In genomic region chr1:51650198-51650597, GRCh38 we compare ENCODE assay signal across 13 cellular contexts.
"Had no signal": no experiment of that assay in that cellular context is flagged by ENCODE, and none has a peak within 500 bp of the region (broad histone marks: within the 10 kb centered on the region; RNA-seq: fewer than 3 reads in every experiment).

No MANE protein-coding gene starts in this region.

- H3K9me3 Mint-ChIP-seq: activated CD4-positive, alpha-beta T cell treated with anti-CD3 and anti-CD28 coated beads, Interleukin-2, amount 10 ng/mL, durations not matched to agents 24 days and 14 days; activated naive CD4-positive, alpha-beta T cell treated with anti-CD3 and anti-CD28 coated beads, Interleukin-2, amount 10 ng/mL, durations not matched to agents 7 days and 5 days; activated T-helper 2 cell treated with anti-CD3 and anti-CD28 coated beads, Interferon-gamma antibody, Interleukin-2, Interleukin-4, amounts not matched to agents 10 μg/mL and 5 μg/mL and 100 μg/mL, durations not matched to agents 14 hours and 24 hours and 36 hours; stimulated activated effector memory CD8-positive, alpha-beta T cell treated with anti-CD3 and anti-CD28 coated beads, Interleukin-12 subunit alpha, Interleukin-12 subunit beta, amount 100 ng/mL, for 72 hours had no signal

- H3K36me3 ChIP-seq: pancreas had no signal

- H3K27me3 ChIP-seq: pancreas had no signal

- DNase-seq: activated CD4-positive, alpha-beta T cell treated with anti-CD3 and anti-CD28 coated beads, Interleukin-2, amount 10 ng/mL, durations not matched to agents 24 days and 14 days; activated CD8-positive, alpha-beta memory T cell treated with anti-CD3 and anti-CD28 coated beads for 24 hours; activated naive CD4-positive, alpha-beta T cell treated with anti-CD3 and anti-CD28 coated beads, Interleukin-2, amount 10 ng/mL, durations not matched to agents 7 days and 5 days; activated T-cell treated with anti-CD3 and anti-CD28 coated beads for 4 hours; mucosa of descending colon; naive thymus-derived CD4-positive, alpha-beta T cell; pancreas; stimulated activated CD4-positive, alpha-beta T cell treated with anti-CD3 and anti-CD28 coated beads, Interleukin-12 subunit alpha, Interleukin-12 subunit beta, amount 100 ng/mL, for 4 hours; stimulated activated CD4-positive, alpha-beta T cell treated with anti-CD3 and anti-CD28 coated beads, Interleukin-2, amount 100 ng/mL, for 24 hours; T-helper 2 cell had no signal

- H3K9me3 ChIP-seq: mucosa of descending colon, pancreas had no signal

- H3K4me3 ChIP-seq: mucosa of descending colon, pancreas had no signal

- ATAC-seq: mucosa of descending colon; naive thymus-derived CD4-positive, alpha-beta T cell; pancreas; stimulated activated effector memory CD8-positive, alpha-beta T cell treated with anti-CD3 and anti-CD28 coated beads, Interleukin-12 subunit alpha, Interleukin-12 subunit beta, amount 100 ng/mL, for 72 hours; WTC11 had no signal

- H3K4me3 Mint-ChIP-seq: activated CD4-positive, alpha-beta T cell treated with anti-CD3 and anti-CD28 coated beads, Interleukin-2, amount 10 ng/mL, durations not matched to agents 24 days and 14 days; activated naive CD4-positive, alpha-beta T cell treated with anti-CD3 and anti-CD28 coated beads, Interleukin-2, amount 10 ng/mL, durations not matched to agents 7 days and 5 days; naive thymus-derived CD4-positive, alpha-beta T cell; stimulated activated effector memory CD8-positive, alpha-beta T cell treated with anti-CD3 and anti-CD28 coated beads, Interleukin-12 subunit alpha, Interleukin-12 subunit beta, amount 100 ng/mL, for 72 hours; WTC11 had no signal

- H3K27ac ChIP-seq: pancreas had no signal

- H3K27ac Mint-ChIP-seq: activated CD4-positive, alpha-beta T cell treated with anti-CD3 and anti-CD28 coated beads, Interleukin-2, amount 10 ng/mL, durations not matched to agents 24 days and 14 days; activated naive CD4-positive, alpha-beta T cell treated with anti-CD3 and anti-CD28 coated beads, Interleukin-2, amount 10 ng/mL, durations not matched to agents 7 days and 5 days; activated T-helper 2 cell treated with anti-CD3 and anti-CD28 coated beads, Interferon-gamma antibody, Interleukin-2, Interleukin-4, amounts not matched to agents 10 μg/mL and 5 μg/mL and 100 μg/mL, durations not matched to agents 14 hours and 24 hours and 36 hours had no signal

- H3K27me3 Mint-ChIP-seq: activated CD4-positive, alpha-beta T cell treated with anti-CD3 and anti-CD28 coated beads, Interleukin-2, amount 10 ng/mL, durations not matched to agents 24 days and 14 days; activated naive CD4-positive, alpha-beta T cell treated with anti-CD3 and anti-CD28 coated beads, Interleukin-2, amount 10 ng/mL, durations not matched to agents 7 days and 5 days had no signal

- H3K4me1 Mint-ChIP-seq: activated naive CD4-positive, alpha-beta T cell treated with anti-CD3 and anti-CD28 coated beads, Interleukin-2, amount 10 ng/mL, durations not matched to agents 7 days and 5 days had no signal

- H3K36me3 Mint-ChIP-seq: WTC11 had no signal
